1 cellular context compared by ENCODE assay signal in the genomic region with DNA sequence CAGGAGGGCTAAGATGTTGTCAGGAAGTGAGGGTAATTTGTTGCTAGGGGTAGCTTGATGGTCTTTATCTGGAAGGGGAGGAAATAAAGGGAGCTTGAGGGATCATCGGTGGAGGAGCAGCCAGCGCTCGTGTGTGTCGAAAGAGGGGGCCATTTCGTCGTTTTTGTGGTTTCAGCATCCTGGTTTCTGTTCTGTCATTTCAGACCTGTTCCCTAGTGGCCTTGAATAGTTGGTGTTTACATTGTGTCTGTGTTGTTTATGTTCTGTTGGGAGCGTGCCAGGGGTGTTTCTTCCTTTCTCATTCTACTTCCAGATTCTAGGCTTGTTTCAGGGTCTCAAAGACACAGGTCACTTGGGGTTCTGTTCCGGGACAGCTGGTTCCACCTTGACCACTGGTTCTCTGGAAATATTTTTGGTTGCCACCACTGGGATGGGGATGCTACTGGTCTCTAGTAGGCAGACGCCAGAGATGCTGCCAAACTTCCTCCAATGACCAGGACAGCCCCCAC.
A peak's percentile ranks its signal among the peaks of the same experiment; 100 is the strongest.
TF ChIP-seq lines count a peak whose summit lies in the region.

No MANE protein-coding gene starts in this region.

TF ChIP-seq in HepG2, 621 proteins besides CTCF, POLR2A, EP300 and RAD21 (continued from another document and continues in another):
- TF ChIP-seq TBX3 (IDR thresholded peaks at IDR 0.05; ENCODE audit: borderline replicate concordance) (no peak), ZNF350 (CRISPR knock-in tag; IDR thresholded peaks at IDR 0.05; ENCODE audit: borderline replicate concordance, low read depth) (peak; percentile 48; the same call in 1 of the 2 replicates), TRIM24 (CRISPR knock-in tag; IDR thresholded peaks at IDR 0.05) (no peak), THAP11 (CRISPR knock-in tag; IDR thresholded peaks at IDR 0.05) (peak; percentile 75), SOX6 (IDR thresholded peaks at IDR 0.05) (no peak), SOX6 (CRISPR knock-in tag; IDR thresholded peaks at IDR 0.05) (peak; percentile 88), TGIF2 (CRISPR knock-in tag; IDR thresholded peaks at IDR 0.05) (no peak), ZNF687 (CRISPR knock-in tag; IDR thresholded peaks at IDR 0.05) (no peak), RFXAP (CRISPR knock-in tag; IDR thresholded peaks at IDR 0.05; ENCODE audit: borderline replicate concordance) (no peak), RARA (CRISPR knock-in tag; IDR thresholded peaks at IDR 0.05) (peak; percentile 67; the same call in 1 of the 2 replicates), SKI (IDR thresholded peaks at IDR 0.05; ENCODE audit: partially characterized antibody) (peak; percentile 88), ZNF501 (CRISPR knock-in tag; IDR thresholded peaks at IDR 0.05) (peak; percentile 53; the same call in 1 of the 2 replicates), ZNF605 (CRISPR knock-in tag; IDR thresholded peaks at IDR 0.05) (no peak), RNF2 (conservative IDR thresholded peaks at IDR 0.05; ENCODE audit: low read depth) (no peak), ZNF121 (CRISPR knock-in tag; IDR thresholded peaks at IDR 0.05) (no peak), GATAD1 (CRISPR knock-in tag; IDR thresholded peaks at IDR 0.05) (peak; percentile 70; the same call in 1 of the 2 replicates), TARDBP (CRISPR knock-in tag; IDR thresholded peaks at IDR 0.05) (peak; percentile 23; the same call in 1 of the 2 replicates), GATA4 (IDR thresholded peaks at IDR 0.05; ENCODE audit: borderline replicate concordance, low read depth) (no peak), ZBTB40 (IDR thresholded peaks at IDR 0.05) (no peak), ZBTB40 (CRISPR knock-in tag; IDR thresholded peaks at IDR 0.05) (peak; percentile 42; the same call in 1 of the 2 replicates), NKX3-1 (CRISPR knock-in tag; IDR thresholded peaks at IDR 0.05) (no peak), ISX (CRISPR knock-in tag; conservative IDR thresholded peaks at IDR 0.05) (no peak)
- TF ChIP-seq, protein P1, sequence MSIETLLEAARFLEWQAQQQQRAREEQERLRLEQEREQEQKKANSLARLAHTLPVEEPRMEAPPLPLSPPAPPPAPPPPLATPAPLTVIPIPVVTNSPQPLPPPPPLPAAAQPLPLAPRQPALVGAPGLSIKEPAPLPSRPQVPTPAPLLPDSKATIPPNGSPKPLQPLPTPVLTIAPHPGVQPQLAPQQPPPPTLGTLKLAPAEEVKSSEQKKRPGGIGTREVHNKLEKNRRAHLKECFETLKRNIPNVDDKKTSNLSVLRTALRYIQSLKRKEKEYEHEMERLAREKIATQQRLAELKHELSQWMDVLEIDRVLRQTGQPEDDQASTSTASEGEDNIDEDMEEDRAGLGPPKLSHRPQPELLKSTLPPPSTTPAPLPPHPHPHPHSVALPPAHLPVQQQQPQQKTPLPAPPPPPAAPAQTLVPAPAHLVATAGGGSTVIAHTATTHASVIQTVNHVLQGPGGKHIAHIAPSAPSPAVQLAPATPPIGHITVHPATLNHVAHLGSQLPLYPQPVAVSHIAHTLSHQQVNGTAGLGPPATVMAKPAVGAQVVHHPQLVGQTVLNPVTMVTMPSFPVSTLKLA (IDR thresholded peaks at IDR 0.05) = peak; percentile 62
- TF ChIP-seq, protein P2, sequence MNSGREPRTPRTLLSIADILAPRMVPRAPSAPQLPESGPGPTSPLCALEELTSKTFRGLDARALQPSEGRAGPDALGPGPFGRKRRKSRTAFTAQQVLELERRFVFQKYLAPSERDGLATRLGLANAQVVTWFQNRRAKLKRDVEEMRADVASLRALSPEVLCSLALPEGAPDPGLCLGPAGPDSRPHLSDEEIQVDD (CRISPR knock-in tag; IDR thresholded peaks at IDR 0.05; ENCODE audit: borderline replicate concordance) = 0 out of 2 replicates have a peak, but pooled peaks have one; percentile 54
- TF ChIP-seq, protein P3, sequence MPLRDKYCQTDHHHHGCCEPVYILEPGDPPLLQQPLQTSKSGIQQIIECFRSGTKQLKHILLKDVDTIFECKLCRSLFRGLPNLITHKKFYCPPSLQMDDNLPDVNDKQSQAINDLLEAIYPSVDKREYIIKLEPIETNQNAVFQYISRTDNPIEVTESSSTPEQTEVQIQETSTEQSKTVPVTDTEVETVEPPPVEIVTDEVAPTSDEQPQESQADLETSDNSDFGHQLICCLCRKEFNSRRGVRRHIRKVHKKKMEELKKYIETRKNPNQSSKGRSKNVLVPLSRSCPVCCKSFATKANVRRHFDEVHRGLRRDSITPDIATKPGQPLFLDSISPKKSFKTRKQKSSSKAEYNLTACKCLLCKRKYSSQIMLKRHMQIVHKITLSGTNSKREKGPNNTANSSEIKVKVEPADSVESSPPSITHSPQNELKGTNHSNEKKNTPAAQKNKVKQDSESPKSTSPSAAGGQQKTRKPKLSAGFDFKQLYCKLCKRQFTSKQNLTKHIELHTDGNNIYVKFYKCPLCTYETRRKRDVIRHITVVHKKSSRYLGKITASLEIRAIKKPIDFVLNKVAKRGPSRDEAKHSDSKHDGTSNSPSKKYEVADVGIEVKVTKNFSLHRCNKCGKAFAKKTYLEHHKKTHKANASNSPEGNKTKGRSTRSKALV (CRISPR knock-in tag; IDR thresholded peaks at IDR 0.05) = 0 out of 2 replicates have a peak, but pooled peaks have one; percentile 45
- TF ChIP-seq, protein P4, sequence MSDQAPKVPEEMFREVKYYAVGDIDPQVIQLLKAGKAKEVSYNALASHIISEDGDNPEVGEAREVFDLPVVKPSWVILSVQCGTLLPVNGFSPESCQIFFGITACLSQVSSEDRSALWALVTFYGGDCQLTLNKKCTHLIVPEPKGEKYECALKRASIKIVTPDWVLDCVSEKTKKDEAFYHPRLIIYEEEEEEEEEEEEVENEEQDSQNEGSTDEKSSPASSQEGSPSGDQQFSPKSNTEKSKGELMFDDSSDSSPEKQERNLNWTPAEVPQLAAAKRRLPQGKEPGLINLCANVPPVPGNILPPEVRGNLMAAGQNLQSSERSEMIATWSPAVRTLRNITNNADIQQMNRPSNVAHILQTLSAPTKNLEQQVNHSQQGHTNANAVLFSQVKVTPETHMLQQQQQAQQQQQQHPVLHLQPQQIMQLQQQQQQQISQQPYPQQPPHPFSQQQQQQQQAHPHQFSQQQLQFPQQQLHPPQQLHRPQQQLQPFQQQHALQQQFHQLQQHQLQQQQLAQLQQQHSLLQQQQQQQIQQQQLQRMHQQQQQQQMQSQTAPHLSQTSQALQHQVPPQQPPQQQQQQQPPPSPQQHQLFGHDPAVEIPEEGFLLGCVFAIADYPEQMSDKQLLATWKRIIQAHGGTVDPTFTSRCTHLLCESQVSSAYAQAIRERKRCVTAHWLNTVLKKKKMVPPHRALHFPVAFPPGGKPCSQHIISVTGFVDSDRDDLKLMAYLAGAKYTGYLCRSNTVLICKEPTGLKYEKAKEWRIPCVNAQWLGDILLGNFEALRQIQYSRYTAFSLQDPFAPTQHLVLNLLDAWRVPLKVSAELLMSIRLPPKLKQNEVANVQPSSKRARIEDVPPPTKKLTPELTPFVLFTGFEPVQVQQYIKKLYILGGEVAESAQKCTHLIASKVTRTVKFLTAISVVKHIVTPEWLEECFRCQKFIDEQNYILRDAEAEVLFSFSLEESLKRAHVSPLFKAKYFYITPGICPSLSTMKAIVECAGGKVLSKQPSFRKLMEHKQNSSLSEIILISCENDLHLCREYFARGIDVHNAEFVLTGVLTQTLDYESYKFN (CRISPR knock-in tag; conservative IDR thresholded peaks at IDR 0.05) = peak; percentile 48; the same call in 1 of the 2 replicates
